In the genomic region with DNA sequence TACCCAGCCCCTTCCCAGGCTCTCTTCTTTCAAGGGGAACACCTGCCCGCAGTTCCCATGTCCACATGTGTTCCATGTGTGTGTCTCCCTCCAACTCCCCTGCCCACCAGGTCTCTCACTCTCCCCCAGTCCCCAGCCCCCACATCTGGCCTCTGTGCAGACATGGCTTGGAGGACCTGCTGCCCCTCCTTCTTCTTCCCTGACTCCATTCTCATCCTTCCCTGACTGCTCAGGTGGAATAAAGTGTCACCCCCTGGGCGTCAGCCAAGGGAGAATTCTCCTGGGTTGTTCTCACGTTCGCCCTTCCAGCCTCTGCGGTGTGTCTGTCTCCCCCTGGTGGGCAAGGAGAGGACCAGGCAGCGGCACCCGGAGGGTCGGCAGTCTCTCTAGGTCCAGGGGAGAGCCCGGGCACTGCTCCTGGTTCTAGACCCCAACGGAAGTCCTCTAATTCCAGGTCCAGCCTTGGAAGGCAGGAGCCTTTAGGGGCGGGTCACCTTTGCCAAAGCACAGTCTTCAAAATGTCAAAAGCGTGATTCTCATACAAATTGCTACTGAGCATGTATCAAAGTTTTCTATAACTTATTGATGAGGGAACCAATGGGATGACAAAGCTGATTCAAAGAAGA, we compare ENCODE assay signal across 8 cellular contexts. TPM values are rescaled to one million over a fixed set of nuclear protein-coding genes. Genes with fewer than 3 reads are reported as not detected.
DNase-seq lines count a peak whose midpoint lies in the region; ATAC-seq and TF ChIP-seq lines count a peak whose summit lies in the region.

No MANE protein-coding gene starts in this region.

- no peak overlapping the region for H2BK15ac ChIP-seq in H9 (ENCODE audit: low read depth, low read length)

- H2BK20ac ChIP-seq in H9 (ENCODE audit: low read depth, low read length, poor library complexity, severe bottlenecking) = no peak overlapping the region

- H2AK5ac ChIP-seq in H9 (ENCODE audit: insufficient read length, low read length) = no peak overlapping the region

- H3K23ac ChIP-seq in H9 (ENCODE audit: insufficient read length, low read depth, low read length) = no peak overlapping the region

- H3K23me2 ChIP-seq in H9 (ENCODE audit: insufficient read length, low read depth, low read length, poor library complexity, severe bottlenecking) = no peaks in the 10 kb centered on the region

- no peak overlapping the region for H2BK120ac ChIP-seq in H9 (ENCODE audit: low read depth, low read length, poor library complexity, severe bottlenecking)

- POLR2A ChIA-PET in BJ (lab: Charles Lee) = no interaction called here

- peak; percentile 93 for TF ChIP-seq CTCF in BJ (IDR thresholded peaks at IDR 0.05; ENCODE audit: insufficient read depth, low read depth, low read length)
- TF ChIP-seq CTCF in H9 (conservative IDR thresholded peaks at IDR 0.05) = peak; percentile 95

- no peak overlapping the region for H4K8ac ChIP-seq in H9 (replicated peaks; ENCODE audit: insufficient read length, low read depth, low read length)

- H3K9me3 ChIP-seq in H9 (ENCODE audit: control insufficient read depth, low read depth, low read length) = no peaks in the 10 kb centered on the region

- peaks cover 80% of the 10 kb centered on the region for H3K27me3 Mint-ChIP-seq in H9 (ENCODE audit: low read depth)
- H3K27me3 Mint-ChIP-seq in naive B cell = peaks cover 23 to 82% (median 61%) of the 10 kb centered on the region in 3 donors

- no peaks in the 10 kb centered on the region for H3K36me3 ChIP-seq in BJ (ENCODE audit: control insufficient read depth, insufficient read depth, low read length)

- peak; percentile 71 to 77 for ATAC-seq in naive B cell (ENCODE audit: low read depth in 2 of 2)
- ATAC-seq in GM21390 (IDR thresholded peaks at IDR 0.05; ENCODE audit: unreplicated experiment) = no peak

- no peak overlapping the region for H3K27ac ChIP-seq in H9 (ENCODE audit: insufficient read length, low read depth, low read length)

- no peak overlapping the region for H3K4ac ChIP-seq in H9 (ENCODE audit: low read depth, low read length)

- H3K27ac Mint-ChIP-seq in H9 (no peak overlapping the region), naive B cell (peak overlapping the region in 3 of 6 donors; percentile 10 to 66 (median 65))

- H4K20me1 ChIP-seq in H9 (ENCODE audit: control insufficient read depth, insufficient read depth, insufficient read length) = no peaks in the 10 kb centered on the region

- H3K4me3 ChIP-seq in BJ (ENCODE audit: low read depth, low read length) = no peak overlapping the region

- H3K14ac ChIP-seq in H9 (ENCODE audit: insufficient read depth, low read length) = no peak overlapping the region

- H3K56ac ChIP-seq in H9 (ENCODE audit: insufficient read length, low read depth, low read length) = no peak overlapping the region

- H3K9me3 Mint-ChIP-seq in H9 (no peaks in the 10 kb centered on the region; a peak in 3 of 5 replicates), naive B cell (no peaks in the 10 kb centered on the region)

- H4K91ac ChIP-seq in H9 (ENCODE audit: insufficient read length, low read depth, low read length) = no peak overlapping the region

- no peak overlapping the region for H2AFZ ChIP-seq in H9 (ENCODE audit: low read length)

- no peaks in the 10 kb centered on the region for H3K79me2 ChIP-seq in H9 (ENCODE audit: insufficient read depth, low read length)

- no peak overlapping the region for H3T11ph ChIP-seq in H9 (ENCODE audit: low read length)

- WGBS in H9 (ENCODE audit: extremely low coverage, insufficient read length, low lambda C conversion rate) = no CpG with 5 or more reads among the region's 12 CpGs

- no peak for DNase-seq in BJ (ENCODE audit: low read depth)
- DNase-seq in H9 = peak; percentile 88
- peak; percentile 76 for DNase-seq in NCI-H510A treated with DMSO at 0.1 percent for 48 hours (lab: John Stamatoyannopoulos, UW)
- peak; percentile 68 for DNase-seq in activated CD4-positive, alpha-beta T cell treated with anti-CD3 and anti-CD28 coated beads, Interleukin-2, amount 50 U/mL, for 1 hour
- peak; percentile 63 for DNase-seq in effector CD4-positive, alpha-beta T cell
- peak; percentile 51 for DNase-seq in naive B cell
- peak; percentile 57 to 80 (median 62) for DNase-seq in stimulated activated naive CD4-positive, alpha-beta T cell (lab: John Stamatoyannopoulos, UW)

- H3K27me3 ChIP-seq in BJ (ENCODE audit: control insufficient read depth, insufficient read depth, low read length) = peaks cover 1% of the 10 kb centered on the region
- H3K27me3 ChIP-seq in H9 (ENCODE audit: insufficient read depth, low read length) = peaks cover 9% of the 10 kb centered on the region; the same call in 1 of the 2 replicates

- H3K4me3 Mint-ChIP-seq in H9 (no peak overlapping the region), naive B cell (no peak overlapping the region)

- no peak overlapping the region for H3K4me2 ChIP-seq in H9 (ENCODE audit: insufficient read depth, insufficient read length, low read length)

- no peaks in the 10 kb centered on the region for H3K36me3 Mint-ChIP-seq in H9 (ENCODE audit: insufficient read depth in 1 of 3, low read depth in 3 of 3)
- H3K36me3 Mint-ChIP-seq in naive B cell = no peaks in the 10 kb centered on the region

- no peak overlapping the region for H2BK5ac ChIP-seq in H9 (ENCODE audit: insufficient read length, low read length)

- no peak overlapping the region for H3K9ac ChIP-seq in H9 (ENCODE audit: extremely low read depth, insufficient read length, low read length)

- CTCF ChIA-PET in BJ (lab: Yijun Ruan, JAX) = interaction anchor here (0.7 to 4.1 kb wide), 14 partner anchors 9 to 58 kb away, joined by 3 to 30 read pairs (median 4); no protein-coding TSS in a partner anchor

- H3K4me1 Mint-ChIP-seq in H9 = peaks cover 22 to 29% of the 10 kb centered on the region in 2 experiments
- peaks cover 5 to 8% (median 6%) of the 10 kb centered on the region in 3 donors for H3K4me1 Mint-ChIP-seq in naive B cell

- no peak overlapping the region for H4K5ac ChIP-seq in H9 (ENCODE audit: insufficient read length, low read depth, low read length)

- H2BK12ac ChIP-seq in H9 (ENCODE audit: insufficient read length, low read depth, low read length) = no peak overlapping the region

- no peaks in the 10 kb centered on the region for H3K79me1 ChIP-seq in H9 (ENCODE audit: insufficient read depth, low read depth, low read length, poor library complexity, severe bottlenecking)

- peaks cover 3% of the 10 kb centered on the region; the same call in 1 of the 2 replicates for H3K4me1 ChIP-seq in H9 (ENCODE audit: insufficient read depth, low read length)

- H3K18ac ChIP-seq in H9 (ENCODE audit: insufficient read length, low read depth, low read length) = no peak overlapping the region

RNA-seq across cellular contexts. Expression of gene EBF4, which starts 50.5 kb away (rescaled TPM):
- 1.2 and 1.9 TPM in 2 replicates for polyA plus RNA-seq in BJ (2011; rRNA removed)
- polyA minus RNA-seq in BJ (2011; rRNA and poly(A)+ RNA removed) = 1.4 and 1.7 TPM in 2 replicates
- 3.9 and 4.3 TPM in 2 replicates for total RNA-seq in H9 (2021)
- polyA plus RNA-seq in naive B cell (ENCODE audit: low read depth in 6 of 6) = under 1 TPM in 1 of 6 donors, not detected in 5; 0.28 TPM

RNA-seq across cellular contexts. Expression of gene CPXM1, which starts 57.4 kb away (rescaled TPM):
- polyA plus RNA-seq in BJ (2011; rRNA removed) = 0.78 and 1.6 TPM in 2 replicates
- polyA minus RNA-seq in BJ (2011; rRNA and poly(A)+ RNA removed) = 0.36 and 0.52 TPM in 2 replicates
- total RNA-seq in H9 (2021) = 69.0 and 70.0 TPM in 2 replicates
- not detected for polyA plus RNA-seq in naive B cell (ENCODE audit: low read depth in 6 of 6)
